In genomic region chrX:9498236-9498635, GRCh38 we compare ENCODE assay signal across 13 cellular contexts.
"Had no signal": no experiment of that assay in that cellular context is flagged by ENCODE, and none has a peak within 500 bp of the region (broad histone marks: within the 10 kb centered on the region; RNA-seq: fewer than 3 reads in every experiment).

No MANE protein-coding gene starts in this region.

- H3K9ac ChIP-seq: parathyroid adenoma had no signal

- H3K4me3 Mint-ChIP-seq: activated naive CD4-positive, alpha-beta T cell treated with anti-CD3 and anti-CD28 coated beads for 36 hours; effector memory CD8-positive, alpha-beta T cell; T-helper 2 cell treated with Interferon-gamma antibody and Interleukin-4, amounts not matched to agents 5 μg/mL and 100 μg/mL, for 36 hours had no signal

- H3K27ac Mint-ChIP-seq: activated naive CD4-positive, alpha-beta T cell treated with anti-CD3 and anti-CD28 coated beads for 36 hours; effector memory CD8-positive, alpha-beta T cell; T-helper 2 cell treated with Interferon-gamma antibody and Interleukin-4, amounts not matched to agents 5 μg/mL and 100 μg/mL, for 36 hours had no signal

- H3K9me3 Mint-ChIP-seq: activated naive CD4-positive, alpha-beta T cell treated with anti-CD3 and anti-CD28 coated beads for 36 hours; effector memory CD8-positive, alpha-beta T cell; T-helper 2 cell treated with Interferon-gamma antibody and Interleukin-4, amounts not matched to agents 5 μg/mL and 100 μg/mL, for 36 hours had no signal

- H3K36me3 ChIP-seq: gastrocnemius medialis had no signal

- H3K4me3 ChIP-seq: gastrocnemius medialis, lower lobe of right lung, stomach, testis had no signal

- DNase-seq: activated naive CD4-positive, alpha-beta T cell treated with anti-CD3 and anti-CD28 coated beads for 36 hours; effector memory CD8-positive, alpha-beta T cell; gastrocnemius medialis; left colon; lower lobe of right lung; stimulated activated CD4-positive, alpha-beta T cell treated with anti-CD3 and anti-CD28 coated beads, Interleukin-12 subunit alpha, Interleukin-12 subunit beta, amount 100 ng/mL, for 4 hours; stimulated activated CD4-positive, alpha-beta T cell treated with anti-CD3 and anti-CD28 coated beads, Interleukin-2, amount 100 ng/mL, for 24 hours; stomach; SW 1271; testis had no signal

- H2AFZ ChIP-seq: parathyroid adenoma had no signal

- H3K27me3 Mint-ChIP-seq: effector memory CD8-positive, alpha-beta T cell had no signal

- H3K27me3 ChIP-seq: gastrocnemius medialis, neutrophil, stomach, testis had no signal

- H3K4me1 ChIP-seq: gastrocnemius medialis, lower lobe of right lung, parathyroid adenoma, testis had no signal

- H3K9me3 ChIP-seq: gastrocnemius medialis, lower lobe of right lung, neutrophil, stomach, testis had no signal

- H3K27ac ChIP-seq: gastrocnemius medialis, lower lobe of right lung, neutrophil, parathyroid adenoma, stomach, testis had no signal
